Comparison of ENCODE assay signal across 23 cellular contexts in genomic region chr3:125262155-125262554, GRCh38.
"Had no signal": no experiment of that assay in that cellular context is flagged by ENCODE, and none has a peak within 500 bp of the region (broad histone marks: within the 10 kb centered on the region; RNA-seq: fewer than 3 reads in every experiment).

No MANE protein-coding gene starts in this region.

- H3K27ac ChIP-seq: epithelial cell of prostate, esophagus muscularis mucosa, gastroesophageal sphincter, parathyroid adenoma, psoas muscle, right lobe of liver, suprapubic skin, thyroid gland had no signal

- H3K4me1 ChIP-seq: esophagus muscularis mucosa, parathyroid adenoma, psoas muscle, suprapubic skin, thyroid gland had no signal

- H3K9ac ChIP-seq: parathyroid adenoma had no signal

- H3K9me3 ChIP-seq: esophagus muscularis mucosa, gastroesophageal sphincter, psoas muscle, right lobe of liver, suprapubic skin, thyroid gland had no signal

- H3K36me3 ChIP-seq: right lobe of liver, thyroid gland had no signal

- H2AFZ ChIP-seq: parathyroid adenoma had no signal

- H3K27me3 ChIP-seq: esophagus muscularis mucosa, gastroesophageal sphincter, right lobe of liver, suprapubic skin, thyroid gland had no signal

- FAIRE-seq: colon, kidney, urothelium cell line had no signal

- ATAC-seq: effector memory CD8-positive, alpha-beta T cell; gastroesophageal sphincter; left cardiac atrium; left ventricle myocardium superior; psoas muscle; right lobe of liver; stimulated activated effector memory CD8-positive, alpha-beta T cell treated with anti-CD3 and anti-CD28 coated beads, Interleukin-12 subunit alpha, Interleukin-12 subunit beta, amount 100 ng/mL, for 72 hours; stimulated activated naive CD8-positive, alpha-beta T cell treated with anti-CD3 and anti-CD28 coated beads, Interleukin-15, Interleukin-2, amounts not matched to agents 100 U/mL and 50 U/mL, for 24 hours had no signal

- H3K4me3 ChIP-seq: esophagus muscularis mucosa, gastroesophageal sphincter, psoas muscle, right lobe of liver, suprapubic skin, thyroid gland had no signal

- DNase-seq: effector memory CD8-positive, alpha-beta T cell; glutamatergic neuron; kidney; left cardiac atrium; left ventricle myocardium superior; mesendoderm; naive B cell; occipital lobe; psoas muscle; retina; right lobe of liver; stimulated activated CD4-positive, alpha-beta T cell treated with anti-CD3 and anti-CD28 coated beads, Interleukin-4, amount 100 ng/mL, for 1 hour; stimulated activated CD8-positive, alpha-beta memory T cell treated with anti-CD3 and anti-CD28 coated beads, Interleukin-4, amount 100 ng/mL, for 48 hours; stimulated activated naive CD8-positive, alpha-beta T cell treated with anti-CD3 and anti-CD28 coated beads, Interleukin-15, Interleukin-2, amounts not matched to agents 100 U/mL and 50 U/mL, for 24 hours; thyroid gland had no signal

- H3K79me2 ChIP-seq: parathyroid adenoma had no signal
